14 cellular contexts compared by ENCODE assay signal in genomic region chr6:112563368-112563767, GRCh38.
DNase-seq lines count a peak whose midpoint lies in the region; ATAC-seq and TF ChIP-seq lines count a peak whose summit lies in the region.
"Had no signal": no experiment of that assay in that cellular context is flagged by ENCODE, and none has a peak within 500 bp of the region (broad histone marks: within the 10 kb centered on the region; RNA-seq: fewer than 3 reads in every experiment).

No MANE protein-coding gene starts in this region.

- no peak overlapping the region for H3K18ac ChIP-seq in H9 (ENCODE audit: insufficient read length, low read depth, low read length)

- no CpG with 5 or more reads among the region's 3 CpGs for WGBS in H9 (ENCODE audit: extremely low coverage, insufficient read length, low lambda C conversion rate)

- H3K79me2 ChIP-seq in H9 (ENCODE audit: insufficient read depth, low read length) = no peaks in the 10 kb centered on the region

- peak overlapping the region; percentile 16 to 89 (median 64); a peak in 5 of 7 replicates for H3K27ac Mint-ChIP-seq in H9
- H3K27ac Mint-ChIP-seq in progenitor cell of endocrine pancreas = peak overlapping the region; percentile 97

- H3K14ac ChIP-seq in H9 (ENCODE audit: insufficient read depth, low read length) = no peak overlapping the region

- no peak overlapping the region for H4K5ac ChIP-seq in H9 (ENCODE audit: insufficient read length, low read depth, low read length)

- no peak overlapping the region for H2AFZ ChIP-seq in H9 (ENCODE audit: low read length)

- peaks cover 15 to 16% of the 10 kb centered on the region in 2 experiments for H3K4me1 Mint-ChIP-seq in H9
- peaks cover 17% of the 10 kb centered on the region for H3K4me1 Mint-ChIP-seq in progenitor cell of endocrine pancreas (ENCODE audit: low read depth)

- H3K4me3 Mint-ChIP-seq in H9 (no peak overlapping the region; a peak in 1 of 5 replicates), progenitor cell of endocrine pancreas (ENCODE audit: low read depth) (no peak overlapping the region)

- H4K20me1 ChIP-seq in H9 (ENCODE audit: control insufficient read depth, insufficient read depth, insufficient read length) = no peaks in the 10 kb centered on the region

- no peak overlapping the region for H2BK20ac ChIP-seq in H9 (ENCODE audit: low read depth, low read length, poor library complexity, severe bottlenecking)

- H3K36me3 Mint-ChIP-seq in H9 (ENCODE audit: insufficient read depth in 1 of 3, low read depth in 3 of 3) (no peaks in the 10 kb centered on the region), progenitor cell of endocrine pancreas (ENCODE audit: insufficient read depth) (no peaks in the 10 kb centered on the region)

- no peaks in the 10 kb centered on the region for H3K79me1 ChIP-seq in H9 (ENCODE audit: insufficient read depth, low read depth, low read length, poor library complexity, severe bottlenecking)

- H3K4me3 ChIP-seq in SJCRH30 = no peak overlapping the region; the same call in 1 of the 2 replicates
- H3K4me3 ChIP-seq: uterus had no signal

- H3K4me2 ChIP-seq in H9 (ENCODE audit: insufficient read depth, insufficient read length, low read length) = no peak overlapping the region

- no peaks in the 10 kb centered on the region for H3K23me2 ChIP-seq in H9 (ENCODE audit: insufficient read length, low read depth, low read length, poor library complexity, severe bottlenecking)

- no peak overlapping the region for H3K4ac ChIP-seq in H9 (ENCODE audit: low read depth, low read length)

- DNase-seq in H9 (peak; percentile 35), SJCRH30 (peak; percentile 70 to 83), hepatic stellate cell (ENCODE audit: low spot score) (peak; percentile 17), progenitor cell of endocrine pancreas (ENCODE audit: low spot score, unreplicated experiment) (no peak), DMS153 treated with DMSO at 0.1 percent for 48 hours (lab: John Stamatoyannopoulos, UW; ENCODE audit: unreplicated experiment) (no peak), OCI-M1 (lab: John Stamatoyannopoulos, UW) (no peak)
- DNase-seq in effector CD8-positive, alpha-beta T cell (lab: John Stamatoyannopoulos, UW) = no peak
- DNase-seq: DND-41, NCI-H1694 treated with DMSO at 0.1 percent for 48 hours, RPMI8226, uterus had no signal

- H3K27me3 Mint-ChIP-seq in H9 (ENCODE audit: low read depth) = no peaks in the 10 kb centered on the region
- H3K27me3 Mint-ChIP-seq in progenitor cell of endocrine pancreas = no peaks in the 10 kb centered on the region

- H2BK15ac ChIP-seq in H9 (ENCODE audit: low read depth, low read length) = no peak overlapping the region

- no peaks in the 10 kb centered on the region for H3K9me3 Mint-ChIP-seq in H9
- no peaks in the 10 kb centered on the region for H3K9me3 Mint-ChIP-seq in progenitor cell of endocrine pancreas (ENCODE audit: low read depth)

- no peak overlapping the region for H3T11ph ChIP-seq in H9 (ENCODE audit: low read length)

- H3K4me1 ChIP-seq in H9 (ENCODE audit: insufficient read depth, low read length) = no peaks in the 10 kb centered on the region; the same call in 1 of the 2 replicates
- H3K4me1 ChIP-seq in SJCRH30 = peaks cover 30% of the 10 kb centered on the region
- H3K4me1 ChIP-seq: uterus had no signal

- H4K8ac ChIP-seq in H9 (replicated peaks; ENCODE audit: insufficient read length, low read depth, low read length) = no peak overlapping the region

- H3K36me3 ChIP-seq in SJCRH30 = no peaks in the 10 kb centered on the region
- H3K36me3 ChIP-seq: uterus had no signal

- no peak overlapping the region for H2BK120ac ChIP-seq in H9 (ENCODE audit: low read depth, low read length, poor library complexity, severe bottlenecking)

- no peak overlapping the region for H2AK5ac ChIP-seq in H9 (ENCODE audit: insufficient read length, low read length)

- no peak overlapping the region for H3K23ac ChIP-seq in H9 (ENCODE audit: insufficient read length, low read depth, low read length)

- no peaks in the 10 kb centered on the region for H3K27me3 ChIP-seq in H9 (ENCODE audit: insufficient read depth, low read length)
- no peaks in the 10 kb centered on the region for H3K27me3 ChIP-seq in SJCRH30
- H3K27me3 ChIP-seq: uterus had no signal

- no peak for ATAC-seq in HG03439 (IDR thresholded peaks at IDR 0.05; ENCODE audit: unreplicated experiment)
- ATAC-seq: activated CD4-positive, CD25-positive, alpha-beta regulatory T cell treated with anti-CD3 and anti-CD28 coated beads, Interleukin-2, amount 50 U/mL, for 24 hours had no signal

- no peak overlapping the region for H4K91ac ChIP-seq in H9 (ENCODE audit: insufficient read length, low read depth, low read length)

- no peak overlapping the region for H3K27ac ChIP-seq in H9 (ENCODE audit: insufficient read length, low read depth, low read length)
- H3K27ac ChIP-seq in SJCRH30 = peak overlapping the region; percentile 85
- H3K27ac ChIP-seq: HL-60 had no signal

- no peak overlapping the region for H3K56ac ChIP-seq in H9 (ENCODE audit: insufficient read length, low read depth, low read length)

- no peak overlapping the region for H2BK5ac ChIP-seq in H9 (ENCODE audit: insufficient read length, low read length)

- no peak overlapping the region for H2BK12ac ChIP-seq in H9 (ENCODE audit: insufficient read length, low read depth, low read length)

- TF ChIP-seq CTCF in H9 (conservative IDR thresholded peaks at IDR 0.05) = no peak
- TF ChIP-seq CTCF in progenitor cell of endocrine pancreas (IDR thresholded peaks at IDR 0.05; ENCODE audit: unreplicated experiment) = no peak

- H3K9me3 ChIP-seq in H9 (ENCODE audit: control insufficient read depth, low read depth, low read length) (no peaks in the 10 kb centered on the region), SJCRH30 (replicated peaks) (no peaks in the 10 kb centered on the region)
- H3K9me3 ChIP-seq: uterus had no signal

- H3K9ac ChIP-seq in H9 (ENCODE audit: extremely low read depth, insufficient read length, low read length) = no peak overlapping the region

Comparison
In these comparisons a context has a peak if more than half of its experiments do, and no peak if none do; other contexts are left out.
1. DNase-seq: peak in H9 (single experiment), SJCRH30 (2 of 2) and hepatic stellate cell (single experiment); none in progenitor cell of endocrine pancreas (single experiment), DMS153 treated with DMSO at 0.1 percent for 48 hours (single experiment), OCI-M1 (single experiment) and effector CD8-positive, alpha-beta T cell (single experiment).